16 cellular contexts compared by ENCODE assay signal in the genomic region with DNA sequence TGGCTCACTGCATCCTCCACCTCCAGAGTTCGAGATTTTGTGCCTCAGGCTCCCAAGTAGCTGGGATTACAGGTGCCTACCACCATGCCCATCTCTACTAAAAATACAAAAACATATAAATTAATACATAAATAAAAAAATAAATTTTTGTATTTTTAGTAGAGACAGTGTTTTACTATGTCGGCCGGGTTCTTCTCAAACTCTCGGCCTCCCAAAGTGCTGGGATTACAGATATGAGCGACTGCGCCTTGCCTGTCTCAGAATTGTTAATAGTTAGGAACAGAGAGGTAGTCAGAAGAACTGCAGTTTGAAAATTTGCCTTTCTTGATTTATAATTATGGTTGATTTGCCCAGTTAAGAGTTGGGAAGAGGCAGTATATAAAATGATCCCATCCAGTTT. TPM values are rescaled to one million over a fixed set of nuclear protein-coding genes. Genes with fewer than 3 reads are reported as not detected.
DNase-seq lines count a peak whose midpoint lies in the region; ATAC-seq and TF ChIP-seq lines count a peak whose summit lies in the region.
"Had no signal": no experiment of that assay in that cellular context is flagged by ENCODE, and none has a peak within 500 bp of the region (broad histone marks: within the 10 kb centered on the region; RNA-seq: fewer than 3 reads in every experiment).

No MANE protein-coding gene starts in this region.

- H3K36me3 Mint-ChIP-seq in T-helper 2 cell treated with Interferon-gamma antibody and Interleukin-4, amounts not matched to agents 5 μg/mL and 100 μg/mL, for 36 hours (ENCODE audit: low read depth), result peaks cover 57% of the 10 kb centered on the region
- peaks cover 29% of the 10 kb centered on the region for H3K36me3 Mint-ChIP-seq in activated naive CD8-positive, alpha-beta T cell treated with anti-CD3 and anti-CD28 coated beads, Interleukin-2, amount 10 ng/mL, durations not matched to agents 7 days and 5 days
- peaks cover 10% of the 10 kb centered on the region for H3K36me3 Mint-ChIP-seq in progenitor cell of endocrine pancreas (ENCODE audit: insufficient read depth)

- H3K27me3 Mint-ChIP-seq in T-helper 2 cell treated with Interferon-gamma antibody and Interleukin-4, amounts not matched to agents 5 μg/mL and 100 μg/mL, for 36 hours (ENCODE audit: low read depth), result no peaks in the 10 kb centered on the region
- H3K27me3 Mint-ChIP-seq in activated naive CD8-positive, alpha-beta T cell treated with anti-CD3 and anti-CD28 coated beads, Interleukin-2, amount 10 ng/mL, durations not matched to agents 7 days and 5 days, result no peaks in the 10 kb centered on the region
- H3K27me3 Mint-ChIP-seq in progenitor cell of endocrine pancreas, result no peaks in the 10 kb centered on the region

- peaks cover 82% of the 10 kb centered on the region for H3K79me2 ChIP-seq in MM.1S (ENCODE audit: low read length)

- H3K9me3 Mint-ChIP-seq in T-helper 2 cell treated with Interferon-gamma antibody and Interleukin-4, amounts not matched to agents 5 μg/mL and 100 μg/mL, for 36 hours, result no peaks in the 10 kb centered on the region
- H3K9me3 Mint-ChIP-seq in activated naive CD8-positive, alpha-beta T cell treated with anti-CD3 and anti-CD28 coated beads, Interleukin-2, amount 10 ng/mL, durations not matched to agents 7 days and 5 days, result no peaks in the 10 kb centered on the region
- H3K9me3 Mint-ChIP-seq in progenitor cell of endocrine pancreas (ENCODE audit: low read depth), result no peaks in the 10 kb centered on the region

- H3K4me3 Mint-ChIP-seq in T-helper 2 cell treated with Interferon-gamma antibody and Interleukin-4, amounts not matched to agents 5 μg/mL and 100 μg/mL, for 36 hours, result peak overlapping the region; percentile 56
- peak overlapping the region; percentile 55 for H3K4me3 Mint-ChIP-seq in activated naive CD8-positive, alpha-beta T cell treated with anti-CD3 and anti-CD28 coated beads, Interleukin-2, amount 10 ng/mL, durations not matched to agents 7 days and 5 days
- peak overlapping the region; percentile 40 for H3K4me3 Mint-ChIP-seq in progenitor cell of endocrine pancreas (ENCODE audit: low read depth)

- H3F3A ChIP-seq in MM.1S (ENCODE audit: insufficient read depth, low read length), result peaks cover 34% of the 10 kb centered on the region

- H3K9me2 ChIP-seq in MM.1S (replicated peaks; ENCODE audit: insufficient read depth, low read length), result no peaks in the 10 kb centered on the region

- TF ChIP-seq POLR2A in erythroblast (IDR thresholded peaks at IDR 0.05; ENCODE audit: low read length), result no peak

- peaks cover 50% of the 10 kb centered on the region for H3K4me1 Mint-ChIP-seq in T-helper 2 cell treated with Interferon-gamma antibody and Interleukin-4, amounts not matched to agents 5 μg/mL and 100 μg/mL, for 36 hours (ENCODE audit: low read depth)
- peaks cover 51% of the 10 kb centered on the region for H3K4me1 Mint-ChIP-seq in activated naive CD8-positive, alpha-beta T cell treated with anti-CD3 and anti-CD28 coated beads, Interleukin-2, amount 10 ng/mL, durations not matched to agents 7 days and 5 days
- H3K4me1 Mint-ChIP-seq in progenitor cell of endocrine pancreas (ENCODE audit: low read depth), result peaks cover 30% of the 10 kb centered on the region

- peaks cover 6% of the 10 kb centered on the region; the same call in 1 of the 2 replicates for H3K36me3 ChIP-seq in MM.1S (replicated peaks; ENCODE audit: insufficient read depth, low read length)

- H3K4me1 ChIP-seq in MM.1S (ENCODE audit: low read length), result peaks cover 22% of the 10 kb centered on the region

- no peaks in the 10 kb centered on the region for H4K20me1 ChIP-seq in MM.1S (ENCODE audit: insufficient read depth, low read length)

- peak overlapping the region; percentile 84; the same call in 1 of the 2 replicates for H3K27ac ChIP-seq in MM.1S (ENCODE audit: low read length)
- H3K27ac ChIP-seq: coronary artery, upper lobe of right lung had no signal

- H3K9me3 ChIP-seq in MM.1S (replicated peaks; ENCODE audit: insufficient read depth, low read length), result no peaks in the 10 kb centered on the region
- H3K9me3 ChIP-seq: heart right ventricle, upper lobe of right lung had no signal

- H3K27me3 ChIP-seq in MM.1S (replicated peaks; ENCODE audit: insufficient read depth, low read length), result no peaks in the 10 kb centered on the region
- H3K27me3 ChIP-seq: heart right ventricle, upper lobe of right lung had no signal

- H3K4me2 ChIP-seq in MM.1S (ENCODE audit: low read depth, low read length), result peak overlapping the region; percentile 82

- no peak for TF ChIP-seq CTCF in MM.1S (IDR thresholded peaks at IDR 0.05; ENCODE audit: low read length)
- no peak for TF ChIP-seq CTCF in progenitor cell of endocrine pancreas (IDR thresholded peaks at IDR 0.05; ENCODE audit: unreplicated experiment)

- H3K9ac ChIP-seq in MM.1S (ENCODE audit: low read length), result no peak overlapping the region

- DNase-seq in T-helper 2 cell treated with Interferon-gamma antibody and Interleukin-4, amounts not matched to agents 5 μg/mL and 100 μg/mL, for 36 hours (ENCODE audit: low spot score), result no peak
- no peak for DNase-seq in T-helper 2 cell
- DNase-seq in MM.1S, result no peak
- no peak for DNase-seq in activated naive CD8-positive, alpha-beta T cell treated with anti-CD3 and anti-CD28 coated beads, Interleukin-2, amount 10 ng/mL, durations not matched to agents 7 days and 5 days
- no peak for DNase-seq in progenitor cell of endocrine pancreas (ENCODE audit: low spot score, unreplicated experiment)
- no peak for DNase-seq in erythroblast (lab: John Stamatoyannopoulos, UW)
- no peak for DNase-seq in kidney tubule cell (ENCODE audit: low spot score)
- DNase-seq: 8988T, GDM1, heart right ventricle, left cardiac atrium, NCI-H2171, SHP77, upper lobe of right lung had no signal

- no peak overlapping the region for H2AFZ ChIP-seq in MM.1S (ENCODE audit: low read length)

- POLR2A ChIA-PET in activated naive CD8-positive, alpha-beta T cell treated with anti-CD3 and anti-CD28 coated beads, Interleukin-2, amount 10 ng/mL, durations not matched to agents 7 days and 5 days (lab: Charles Lee), result interaction anchor here (0.7 to 4.1 kb wide), 4 partner anchors 21 to 205 kb away, joined by 3 to 50 read pairs (median 5); a partner anchor contains a TSS

- H3K4me3 ChIP-seq in MM.1S (ENCODE audit: low read length), result no peak overlapping the region

- H3K27ac Mint-ChIP-seq in T-helper 2 cell treated with Interferon-gamma antibody and Interleukin-4, amounts not matched to agents 5 μg/mL and 100 μg/mL, for 36 hours, result no peak overlapping the region
- peak overlapping the region; percentile 34 for H3K27ac Mint-ChIP-seq in activated naive CD8-positive, alpha-beta T cell treated with anti-CD3 and anti-CD28 coated beads, Interleukin-2, amount 10 ng/mL, durations not matched to agents 7 days and 5 days
- no peak overlapping the region for H3K27ac Mint-ChIP-seq in progenitor cell of endocrine pancreas

- no peak for ATAC-seq in activated naive CD8-positive, alpha-beta T cell treated with anti-CD3 and anti-CD28 coated beads, Interleukin-2, amount 10 ng/mL, durations not matched to agents 7 days and 5 days (ENCODE audit: low read depth)
- ATAC-seq in GM21529 (IDR thresholded peaks at IDR 0.05; ENCODE audit: unreplicated experiment), result no peak
- ATAC-seq: heart right ventricle, left cardiac atrium, upper lobe of right lung had no signal

RNA-seq across cellular contexts. Expression of a gene that starts 2.8 kb away (rescaled TPM):
- 10 to 100 TPM; 95.8 to 96.7 TPM for total RNA-seq in activated naive CD8-positive, alpha-beta T cell treated with anti-CD3 and anti-CD28 coated beads, Interleukin-2, amount 10 ng/mL, durations not matched to agents 7 days and 5 days
- 121 and 123 TPM in 2 replicates for total RNA-seq in progenitor cell of endocrine pancreas

RNA-seq across cellular contexts. Expression of a gene that starts 20.8 kb away (rescaled TPM):
- 10 to 100 TPM; 22.0 to 23.1 TPM for total RNA-seq in activated naive CD8-positive, alpha-beta T cell treated with anti-CD3 and anti-CD28 coated beads, Interleukin-2, amount 10 ng/mL, durations not matched to agents 7 days and 5 days
- total RNA-seq in progenitor cell of endocrine pancreas, result 6.5 and 7.1 TPM in 2 replicates
